In the genomic region with DNA sequence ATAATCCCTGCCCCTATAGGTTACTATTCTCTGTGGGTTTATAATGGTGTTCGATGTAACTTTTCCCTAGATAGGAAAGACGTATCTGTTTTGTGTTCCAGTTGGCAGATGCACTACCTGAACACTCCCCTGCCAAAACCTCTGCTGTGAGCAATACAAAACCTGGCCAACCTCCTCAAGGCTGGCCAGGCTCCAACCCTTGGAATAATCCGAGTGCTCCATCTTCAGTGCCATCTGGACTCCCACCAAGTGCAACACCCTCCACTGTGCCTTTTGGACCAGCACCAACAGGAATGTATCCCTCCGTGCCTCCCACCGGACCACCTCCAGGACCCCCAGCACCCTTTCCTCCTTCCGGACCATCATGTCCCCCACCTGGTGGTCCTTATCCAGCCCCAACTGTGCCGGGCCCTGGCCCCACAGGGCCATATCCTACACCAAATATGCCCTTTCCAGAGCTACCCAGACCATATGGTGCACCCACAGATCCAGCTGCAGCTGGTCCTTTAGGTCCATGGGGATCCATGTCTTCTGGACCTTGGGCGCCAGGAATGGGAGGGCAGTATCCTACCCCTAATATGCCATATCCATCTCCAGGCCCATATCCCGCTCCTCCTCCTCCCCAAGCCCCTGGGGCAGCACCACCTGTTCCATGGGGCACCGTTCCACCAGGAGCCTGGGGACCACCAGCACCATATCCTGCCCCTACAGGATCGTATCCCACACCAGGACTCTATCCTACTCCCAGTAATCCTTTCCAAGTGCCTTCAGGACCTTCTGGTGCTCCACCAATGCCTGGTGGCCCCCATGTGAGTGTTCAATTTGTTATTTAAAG, we compare ENCODE assay signal across 14 cellular contexts. TPM values are rescaled to one million over a fixed set of nuclear protein-coding genes. Genes with fewer than 3 reads are reported as not detected.
DNase-seq lines count a peak whose midpoint lies in the region; ATAC-seq, FAIRE-seq and TF ChIP-seq lines count a peak whose summit lies in the region.
"Had no signal": no experiment of that assay in that cellular context is flagged by ENCODE, and none has a peak within 500 bp of the region (broad histone marks: within the 10 kb centered on the region; RNA-seq: fewer than 3 reads in every experiment).

No MANE protein-coding gene starts in this region.

- 56 to 62% (median 58%) methylated on average over 11 of the region's 11 CpGs for WGBS in psoas muscle, 3 donors

- peaks cover 53% of the 10 kb centered on the region for H3K79me2 ChIP-seq in GM23338 (replicated peaks; ENCODE audit: insufficient read depth)

- no peak for FAIRE-seq in GM12891 (lab: Jason Lieb, UNC)
- FAIRE-seq: bronchial epithelial cell, G401.6, K562 had no signal

- no peak for DNase-seq in GM23338 (ENCODE audit: low spot score)
- DNase-seq in NCI-H446 treated with DMSO at 0.1 percent for 48 hours (lab: John Stamatoyannopoulos, UW): peak; percentile 85
- DNase-seq in fibroblast of the aortic adventitia (ENCODE audit: low read depth): peak; percentile 57
- DNase-seq in psoas muscle: peak in 1 of 2 donors; percentile 29
- no peak for DNase-seq in foreskin fibroblast
- DNase-seq in islet precursor cell: no peak
- DNase-seq in GM12891 (ENCODE audit: insufficient read length, low spot score): no peak
- DNase-seq: activated CD4-positive, alpha-beta T cell treated with anti-CD3 and anti-CD28 coated beads for 1 hour; retina had no signal

- no peaks in the 10 kb centered on the region for H3K4me1 ChIP-seq in GM23338 (ENCODE audit: insufficient read depth)
- peaks cover 13% of the 10 kb centered on the region for H3K4me1 ChIP-seq in psoas muscle

- H3K9me3 Mint-ChIP-seq in GM23338: no peaks in the 10 kb centered on the region; the same call in 2 of the 3 replicates
- H3K9me3 Mint-ChIP-seq: activated T-helper 17 cell treated with anti-CD3 and anti-CD28 coated beads, Interleukin-2, amount 50 U/mL, for 72 hours had no signal

- ATAC-seq in GM23338 (no peak), psoas muscle (peak; percentile 58 to 79 (median 72)), GM21529 (IDR thresholded peaks at IDR 0.05; ENCODE audit: unreplicated experiment) (no peak)
- ATAC-seq: activated T-helper 17 cell treated with anti-CD3 and anti-CD28 coated beads, Interleukin-2, amount 50 U/mL, for 72 hours; K562 had no signal

- no peak for TF ChIP-seq POLR2A in GM12891 (IDR thresholded peaks at IDR 0.05; ENCODE audit: low read depth, low read length)

- no peaks in the 10 kb centered on the region for H3K9me2 ChIP-seq in GM23338 (ENCODE audit: insufficient read depth)

- no peaks in the 10 kb centered on the region for H3K9me3 ChIP-seq in psoas muscle

- H3K4me3 Mint-ChIP-seq in GM23338: no peak overlapping the region
- H3K4me3 Mint-ChIP-seq: activated T-helper 17 cell treated with anti-CD3 and anti-CD28 coated beads, Interleukin-2, amount 50 U/mL, for 72 hours had no signal

- intact Hi-C loops in psoas muscle (cut with DNase I): no loop called here

- H3K4me3 ChIP-seq in GM23338 (no peak overlapping the region), fibroblast of the aortic adventitia (ENCODE audit: low read depth, low read length) (no peak overlapping the region), psoas muscle (no peak overlapping the region), foreskin fibroblast (ENCODE audit: low read depth in 1 of 2, low read length in 2 of 2) (no peak overlapping the region)
- H3K4me3 ChIP-seq: K562 had no signal

- H3K27me3 ChIP-seq in GM23338 (ENCODE audit: insufficient read depth) (no peaks in the 10 kb centered on the region), psoas muscle (ENCODE audit: insufficient read depth in 3 of 3, low read length in 2 of 3) (no peaks in the 10 kb centered on the region)

- no peak overlapping the region for H3K27ac Mint-ChIP-seq in GM23338
- H3K27ac Mint-ChIP-seq: activated T-helper 17 cell treated with anti-CD3 and anti-CD28 coated beads, Interleukin-2, amount 50 U/mL, for 72 hours had no signal

- TF ChIP-seq CTCF in GM23338 (conservative IDR thresholded peaks at IDR 0.05; ENCODE audit: low read depth in 2 of 2) (no peak), fibroblast of the aortic adventitia (IDR thresholded peaks at IDR 0.05; ENCODE audit: insufficient read depth, low read length) (no peak), psoas muscle (IDR thresholded peaks at IDR 0.05) (no peak), foreskin fibroblast (IDR thresholded peaks at IDR 0.05; ENCODE audit: low read depth, low read length) (no peak)

- H3K27ac ChIP-seq in GM23338 (ENCODE audit: low read depth) (no peak overlapping the region), psoas muscle (no peak overlapping the region)

- no peaks in the 10 kb centered on the region for H3K4me1 Mint-ChIP-seq in GM23338

- H2AFZ ChIP-seq in GM23338: no peak overlapping the region

- H3K27me3 Mint-ChIP-seq in GM23338 (ENCODE audit: insufficient read depth, low read depth, poor library complexity): peaks cover 4% of the 10 kb centered on the region
- H3K27me3 Mint-ChIP-seq: activated T-helper 17 cell treated with anti-CD3 and anti-CD28 coated beads, Interleukin-2, amount 50 U/mL, for 72 hours had no signal

- H3K36me3 ChIP-seq in GM23338 (ENCODE audit: insufficient read depth): peaks cover 25% of the 10 kb centered on the region
- peaks cover 0 to 63% of the 10 kb centered on the region in 2 donors for H3K36me3 ChIP-seq in psoas muscle (ENCODE audit: insufficient read depth in 1 of 2, low read depth in 1 of 2)

- H4K20me1 ChIP-seq in GM23338 (replicated peaks; ENCODE audit: insufficient read depth): peaks cover 25% of the 10 kb centered on the region

- no peak overlapping the region for H3K4me2 ChIP-seq in GM23338

- no peaks in the 10 kb centered on the region for H3F3A ChIP-seq in GM23338 (replicated peaks; ENCODE audit: low read depth)

- peaks cover 68% of the 10 kb centered on the region for H3K36me3 Mint-ChIP-seq in GM23338 (ENCODE audit: low read depth)

TF ChIP-seq in GM23338, 12 proteins besides CTCF, POLR2A, EP300 and RAD21:
- TF ChIP-seq EZH2phosphoT487 (IDR thresholded peaks at IDR 0.05; ENCODE audit: unreplicated experiment) (peak; percentile 53), ZNF114 (CRISPR knock-in tag; IDR thresholded peaks at IDR 0.05) (no peak)

TF ChIP-seq in GM12891, 5 proteins besides CTCF, POLR2A, EP300 and RAD21:
- TF ChIP-seq TAF1 (IDR thresholded peaks at IDR 0.05; ENCODE audit: low read depth, low read length) (no peak), POLR2AphosphoS5 (IDR thresholded peaks at IDR 0.05; ENCODE audit: low read depth, low read length) (no peak; the same call in 1 of the 2 replicates), POU2F2 (IDR thresholded peaks at IDR 0.05; ENCODE audit: low read depth, low read length) (no peak), PAX5 (IDR thresholded peaks at IDR 0.05; ENCODE audit: insufficient read depth, low read length, severe bottlenecking) (no peak), SPI1 (IDR thresholded peaks at IDR 0.05; ENCODE audit: low read depth, low read length) (no peak)

RNA-seq across cellular contexts. Expression of gene MAPK1IP1L, which starts 11.3 kb away (rescaled TPM):
- 138 and 162 TPM in 2 replicates for total RNA-seq in GM23338 (2014; rRNA removed; shearing (Covaris generic))
- 64.0 and 72.4 TPM in 2 replicates for polyA plus RNA-seq in GM23338 (2016; fragmentation: Nextera tagmentation; extraction: Ambion mirVana)
- 16.2 and 71.8 TPM in 2 replicates for total RNA-seq in fibroblast of the aortic adventitia (ENCODE audit: low replicate concordance)
- 10 to 100 TPM; 34.1 to 60.1 (median 56.3) TPM for total RNA-seq in psoas muscle
- polyA plus RNA-seq in psoas muscle: 10 to 100 TPM; 17.6 to 46.2 (median 33.5) TPM
- 59.6 TPM for polyA plus RNA-seq in GM12891 (2012; ENCODE audit: low read depth, missing spikeins)

RNA-seq across cellular contexts. Expression of gene SOCS4, which starts 35.7 kb away (rescaled TPM):
- total RNA-seq in GM23338 (2014; rRNA removed; shearing (Covaris generic)): 24.9 and 25.8 TPM in 2 replicates
- 15.9 and 17.7 TPM in 2 replicates for polyA plus RNA-seq in GM23338 (2016; fragmentation: Nextera tagmentation; extraction: Ambion mirVana)
- total RNA-seq in fibroblast of the aortic adventitia (ENCODE audit: low replicate concordance): 11.6 and 25.0 TPM in 2 replicates
- 10 to 100 TPM in 3 of 4 donors, 1 to 10 TPM in 1; 9.7 to 17.0 (median 13.2) TPM for total RNA-seq in psoas muscle
- polyA plus RNA-seq in psoas muscle: 10 to 100 TPM in 1 of 3 donors, 1 to 10 TPM in 2; 4.1 to 23.7 (median 6.1) TPM
- 7.3 TPM for polyA plus RNA-seq in GM12891 (2012; ENCODE audit: low read depth, missing spikeins)

RNA-seq across cellular contexts. Expression of gene WDHD1, which starts 35.8 kb away (rescaled TPM):
- 65.4 and 71.3 TPM in 2 replicates for total RNA-seq in GM23338 (2014; rRNA removed; shearing (Covaris generic))
- 39.6 and 48.8 TPM in 2 replicates for polyA plus RNA-seq in GM23338 (2016; fragmentation: Nextera tagmentation; extraction: Ambion mirVana)
- 9.3 and 27.0 TPM in 2 replicates for total RNA-seq in fibroblast of the aortic adventitia (ENCODE audit: low replicate concordance)
- 1 to 10 TPM in 2 of 4 donors, under 1 TPM in 2; 0.86 to 2.0 (median 0.99) TPM for total RNA-seq in psoas muscle
- polyA plus RNA-seq in psoas muscle: 1 to 10 TPM in 1 of 3 donors, under 1 TPM in 2; 0.55 to 1.2 (median 0.95) TPM
- polyA plus RNA-seq in GM12891 (2012; ENCODE audit: low read depth, missing spikeins): 13.6 TPM

Comparison
In these comparisons a context has a peak if more than half of its experiments do, and no peak if none do; other contexts are left out.
1. ATAC-seq: peak in psoas muscle (4 of 4); none in GM23338 (single experiment) and GM21529 (single experiment).
2. DNase-seq: peak in NCI-H446 treated with DMSO at 0.1 percent for 48 hours (single experiment) and fibroblast of the aortic adventitia (single experiment); none in GM23338 (single experiment), foreskin fibroblast (0 of 2), islet precursor cell (single experiment) and GM12891 (single experiment).